12 cellular contexts compared by ENCODE assay signal in genomic region chr3:17399586-17399985, GRCh38.
DNase-seq lines count a peak whose midpoint lies in the region; ATAC-seq and TF ChIP-seq lines count a peak whose summit lies in the region.
"Had no signal": no experiment of that assay in that cellular context is flagged by ENCODE, and none has a peak within 500 bp of the region (broad histone marks: within the 10 kb centered on the region; RNA-seq: fewer than 3 reads in every experiment).

No MANE protein-coding gene starts in this region.

- H3K4me3 ChIP-seq in Caco-2 (ENCODE audit: low read depth, low read length) (no peak overlapping the region), heart right ventricle (no peak overlapping the region)
- H3K4me3 ChIP-seq: left ventricle myocardium inferior had no signal

- DNase-seq in Caco-2 (no peak), HK-2 (ENCODE audit: unreplicated experiment) (no peak), left lobe of liver (ENCODE audit: low spot score) (no peak), heart right ventricle (no peak)
- DNase-seq: amygdala; foreskin keratinocyte; left ventricle myocardium inferior; stimulated activated naive CD8-positive, alpha-beta T cell treated with anti-CD3 and anti-CD28 coated beads, Interleukin-15, Interleukin-2, amounts not matched to agents 100 U/mL and 50 U/mL, for 24 hours had no signal

- H3K9me3 ChIP-seq in Caco-2: no peaks in the 10 kb centered on the region
- H3K9me3 ChIP-seq in heart right ventricle: no peaks in the 10 kb centered on the region
- H3K9me3 ChIP-seq: left ventricle myocardium inferior had no signal

- 98 to 100% methylated on average over 1 of the region's 1 CpG for WGBS in heart right ventricle, 2 donors

- H3K36me3 Mint-ChIP-seq in Caco-2 (ENCODE audit: insufficient read depth, unreplicated experiment): no peaks in the 10 kb centered on the region

- BruUV-seq in Caco-2 (replicated peaks; lab: Mats Ljungman, UMichigan): no TSS peak

- H3K4me1 ChIP-seq in Caco-2 (no peaks in the 10 kb centered on the region), heart right ventricle (no peaks in the 10 kb centered on the region)
- H3K4me1 ChIP-seq: foreskin keratinocyte, left ventricle myocardium inferior had no signal

- H3K4me3 Mint-ChIP-seq in Caco-2 (ENCODE audit: unreplicated experiment): no peak overlapping the region

- no peak overlapping the region for H3K27ac Mint-ChIP-seq in Caco-2 (ENCODE audit: unreplicated experiment)

- intact Hi-C loops in Caco-2 (cut with micrococcal nuclease; ENCODE audit: unreplicated experiment) (no loop called here), heart right ventricle (cut with DNase I) (loop anchor here in 1 of 10 donors (5.0 kb wide), 1 partner anchor 132 kb away; no protein-coding TSS in a partner anchor)

- CTCF ChIA-PET in Caco-2 (lab: Charles Lee): no interaction called here

- no peaks in the 10 kb centered on the region for H3K27me3 Mint-ChIP-seq in Caco-2 (ENCODE audit: insufficient read depth, unreplicated experiment)

- TF ChIP-seq CTCF in Caco-2 (IDR thresholded peaks at IDR 0.05; ENCODE audit: insufficient read depth in 1 of 2, low read depth in 1 of 2, low read length in 1 of 2, severe bottlenecking in 1 of 2, unreplicated experiment in 1 of 2): no peak
- TF ChIP-seq CTCF in heart right ventricle (IDR thresholded peaks at IDR 0.05): no peak

- no peaks in the 10 kb centered on the region for H3K9me3 Mint-ChIP-seq in Caco-2 (ENCODE audit: unreplicated experiment)

- ATAC-seq in GM18499 (IDR thresholded peaks at IDR 0.05; ENCODE audit: insufficient read depth, unreplicated experiment) (peak; percentile 23), GM19463 (IDR thresholded peaks at IDR 0.05; ENCODE audit: unreplicated experiment) (peak; percentile 38), HG02884 (IDR thresholded peaks at IDR 0.05; ENCODE audit: unreplicated experiment) (peak; percentile 33), HG03469 (IDR thresholded peaks at IDR 0.05; ENCODE audit: unreplicated experiment) (peak; percentile 30), left lobe of liver (no peak), heart right ventricle (no peak)
- ATAC-seq: foreskin keratinocyte; stimulated activated naive CD8-positive, alpha-beta T cell treated with anti-CD3 and anti-CD28 coated beads, Interleukin-15, Interleukin-2, amounts not matched to agents 100 U/mL and 50 U/mL, for 24 hours had no signal

- no peak overlapping the region for H3K27ac ChIP-seq in heart right ventricle
- H3K27ac ChIP-seq: foreskin keratinocyte, left ventricle myocardium inferior had no signal

- H3K27me3 ChIP-seq in Caco-2 (replicated peaks; ENCODE audit: control insufficient read depth, insufficient read depth, low read length) (no peaks in the 10 kb centered on the region), heart right ventricle (no peaks in the 10 kb centered on the region)
- H3K27me3 ChIP-seq: foreskin keratinocyte had no signal

- no peaks in the 10 kb centered on the region for H3K4me1 Mint-ChIP-seq in Caco-2 (ENCODE audit: low read depth, unreplicated experiment)

- POLR2A ChIA-PET in Caco-2 (lab: Charles Lee): no interaction called here

- H3K36me3 ChIP-seq in Caco-2 (ENCODE audit: control insufficient read depth, insufficient read depth, low read length) (no peaks in the 10 kb centered on the region), heart right ventricle (peaks cover 0 to 59% (median 5%) of the 10 kb centered on the region in 9 donors)

Comparison
In these comparisons a context has a peak if more than half of its experiments do, and no peak if none do; other contexts are left out.
1. ATAC-seq: peak in GM18499 (single experiment), GM19463 (single experiment), HG02884 (single experiment) and HG03469 (single experiment); none in left lobe of liver (single experiment) and heart right ventricle (0 of 8).